ENCODE assay signal across 14 cellular contexts in the genomic region with DNA sequence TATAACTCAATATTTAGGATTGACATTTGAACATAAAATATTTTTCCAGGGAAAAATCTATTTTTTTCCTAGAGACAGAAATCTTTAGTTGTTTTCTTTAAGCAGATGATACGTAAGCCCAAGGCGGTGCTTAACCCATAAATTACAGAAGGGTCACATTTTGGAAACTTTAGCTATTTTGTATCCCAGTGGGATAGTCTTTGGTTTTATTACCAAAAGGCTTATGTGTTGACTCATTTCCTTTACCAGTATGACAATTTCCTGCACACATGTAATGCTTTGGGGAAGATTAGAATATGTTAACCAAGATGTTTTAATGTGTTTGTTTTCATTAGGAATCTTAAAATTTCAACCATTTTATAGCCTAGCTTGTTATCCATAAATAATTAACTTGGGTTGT. TPM values are rescaled to one million over a fixed set of nuclear protein-coding genes. Genes with fewer than 3 reads are reported as not detected.
DNase-seq lines count a peak whose midpoint lies in the region; ATAC-seq, FAIRE-seq and TF ChIP-seq lines count a peak whose summit lies in the region.
"Had no signal": no experiment of that assay in that cellular context is flagged by ENCODE, and none has a peak within 500 bp of the region (broad histone marks: within the 10 kb centered on the region; RNA-seq: fewer than 3 reads in every experiment).

No MANE protein-coding gene starts in this region.

- H3K9me3 ChIP-seq in mesenchymal stem cell (ENCODE audit: control insufficient read depth, low read length): no peaks in the 10 kb centered on the region
- no peaks in the 10 kb centered on the region for H3K9me3 ChIP-seq in right atrium auricular region
- H3K9me3 ChIP-seq: pancreas, upper lobe of left lung had no signal

- H3K4me3 Mint-ChIP-seq in GM23338: no peak overlapping the region
- H3K4me3 Mint-ChIP-seq: endodermal cell had no signal

- no peak for ATAC-seq in GM18907 (IDR thresholded peaks at IDR 0.05; ENCODE audit: unreplicated experiment)
- ATAC-seq in GM23338: no peak
- ATAC-seq: pancreas had no signal

- H2AK5ac ChIP-seq in mesenchymal stem cell (ENCODE audit: low read length, severe bottlenecking): no peak overlapping the region

- TF ChIP-seq CTCF in GM23338 (conservative IDR thresholded peaks at IDR 0.05; ENCODE audit: low read depth in 2 of 2): no peak
- no peak for TF ChIP-seq CTCF in D721Med (IDR thresholded peaks at IDR 0.05; ENCODE audit: insufficient read depth, missing control alignments)
- TF ChIP-seq CTCF in right atrium auricular region (IDR thresholded peaks at IDR 0.05): no peak

- peaks cover 6 to 37% of the 10 kb centered on the region in 2 experiments for H3K36me3 ChIP-seq in mesenchymal stem cell (ENCODE audit: control insufficient read depth in 1 of 2, insufficient read depth in 2 of 2, low read depth in 1 of 2, low read length in 2 of 2)
- no peaks in the 10 kb centered on the region for H3K36me3 ChIP-seq in GM23338 (ENCODE audit: insufficient read depth)
- peaks cover 13% of the 10 kb centered on the region for H3K36me3 ChIP-seq in right atrium auricular region

- H3F3A ChIP-seq in GM23338 (replicated peaks; ENCODE audit: low read depth): no peaks in the 10 kb centered on the region

- H3K27me3 ChIP-seq in mesenchymal stem cell (ENCODE audit: control insufficient read depth in 1 of 2, insufficient read depth in 1 of 2, low read length in 2 of 2) (no peaks in the 10 kb centered on the region), GM23338 (ENCODE audit: insufficient read depth) (no peaks in the 10 kb centered on the region), right atrium auricular region (no peaks in the 10 kb centered on the region)
- H3K27me3 ChIP-seq: pancreas, upper lobe of left lung had no signal

- no peak overlapping the region for H3K27ac Mint-ChIP-seq in GM23338
- H3K27ac Mint-ChIP-seq: endodermal cell had no signal

- H3K4ac ChIP-seq in mesenchymal stem cell (ENCODE audit: low read depth in 1 of 2, low read length in 2 of 2): no peak overlapping the region

- H3K9me2 ChIP-seq in GM23338 (ENCODE audit: insufficient read depth): no peaks in the 10 kb centered on the region

- no peak overlapping the region for H3K23ac ChIP-seq in mesenchymal stem cell (ENCODE audit: low read length in 2 of 2)

- H2AFZ ChIP-seq in mesenchymal stem cell (ENCODE audit: low read depth, low read length): no peak overlapping the region
- H2AFZ ChIP-seq in GM23338: no peak overlapping the region

- H3K4me1 ChIP-seq in mesenchymal stem cell (ENCODE audit: control insufficient read depth, insufficient read depth, low read depth, low read length) (peaks cover 3% of the 10 kb centered on the region), GM23338 (ENCODE audit: insufficient read depth) (no peaks in the 10 kb centered on the region), right atrium auricular region (no peaks in the 10 kb centered on the region)
- H3K4me1 ChIP-seq: pancreas had no signal

- FAIRE-seq in D721Med (lab: Jason Lieb, UNC): no peak

- H4K20me1 ChIP-seq in GM23338 (replicated peaks; ENCODE audit: insufficient read depth): no peaks in the 10 kb centered on the region

- H3K4me3 ChIP-seq in mesenchymal stem cell (ENCODE audit: insufficient read depth in 1 of 2, low read depth in 1 of 2, low read length in 2 of 2): no peak overlapping the region
- H3K4me3 ChIP-seq in GM23338: no peak overlapping the region
- no peak overlapping the region for H3K4me3 ChIP-seq in right atrium auricular region
- H3K4me3 ChIP-seq: pancreas, upper lobe of left lung had no signal

- no peak overlapping the region for H2BK12ac ChIP-seq in mesenchymal stem cell (ENCODE audit: low read length in 2 of 2)

- no peak overlapping the region for H4K8ac ChIP-seq in mesenchymal stem cell (ENCODE audit: low read length)

- peak; percentile 94 for DNase-seq in EH (ENCODE audit: low read depth)
- peak; percentile 86 for DNase-seq in M059J (ENCODE audit: low read depth)
- DNase-seq in brain pericyte (ENCODE audit: low read depth, low spot score): peak; percentile 55
- DNase-seq in mesenchymal stem cell: peak; percentile 78
- DNase-seq in GM23338 (ENCODE audit: low spot score): no peak
- DNase-seq in D721Med (ENCODE audit: insufficient read length, low spot score): no peak
- DNase-seq in right atrium auricular region (ENCODE audit: low spot score): no peak
- DNase-seq: activated effector memory CD4-positive, alpha-beta T cell treated with Interleukin-2 at 50 U/mL for 16 hours; DMS79; endodermal cell; pancreas; upper lobe of left lung had no signal

- no peaks in the 10 kb centered on the region for H3K4me1 Mint-ChIP-seq in GM23338

- peak overlapping the region; percentile 80 for H3K9ac ChIP-seq in mesenchymal stem cell (ENCODE audit: low read length)

- H2BK5ac ChIP-seq in mesenchymal stem cell (ENCODE audit: low read depth, low read length, poor library complexity, severe bottlenecking): no peak overlapping the region

- no peak overlapping the region for H2BK15ac ChIP-seq in mesenchymal stem cell (ENCODE audit: low read depth, poor library complexity, severe bottlenecking)

- WGBS in mesenchymal stem cell: no CpG with 5 or more reads among the region's 2 CpGs

- no peak overlapping the region for H3K18ac ChIP-seq in mesenchymal stem cell (ENCODE audit: low read depth in 1 of 2, low read length in 2 of 2)

- H3K14ac ChIP-seq in mesenchymal stem cell (ENCODE audit: low read length in 2 of 2): no peak overlapping the region

- peaks cover 2% of the 10 kb centered on the region for H3K27me3 Mint-ChIP-seq in GM23338 (ENCODE audit: insufficient read depth, low read depth, poor library complexity)

- H3K4me2 ChIP-seq in mesenchymal stem cell (ENCODE audit: low read length, poor library complexity, severe bottlenecking) (no peak overlapping the region), GM23338 (no peak overlapping the region)

- no peaks in the 10 kb centered on the region for H3K36me3 Mint-ChIP-seq in GM23338 (ENCODE audit: low read depth)

- no peaks in the 10 kb centered on the region for H3K79me2 ChIP-seq in GM23338 (replicated peaks; ENCODE audit: insufficient read depth)

- no peak overlapping the region for H2BK120ac ChIP-seq in mesenchymal stem cell (ENCODE audit: low read depth, low read length)

- H3K79me1 ChIP-seq in mesenchymal stem cell (replicated peaks; ENCODE audit: low read length, poor library complexity, severe bottlenecking): no peaks in the 10 kb centered on the region

- no peak overlapping the region for H4K91ac ChIP-seq in mesenchymal stem cell (ENCODE audit: low read length)

- H3K9me3 Mint-ChIP-seq in GM23338: no peaks in the 10 kb centered on the region
- H3K9me3 Mint-ChIP-seq: endodermal cell had no signal

- H3K27ac ChIP-seq in mesenchymal stem cell (ENCODE audit: low read length, poor library complexity, severe bottlenecking) (peak overlapping the region; percentile 59), GM23338 (ENCODE audit: low read depth) (no peak overlapping the region), right atrium auricular region (no peak overlapping the region)
- H3K27ac ChIP-seq: pancreas, upper lobe of left lung, VCaP had no signal

TF ChIP-seq in GM23338, 12 proteins besides CTCF, POLR2A, EP300 and RAD21:
- no peak for TF ChIP-seq EZH2 (IDR thresholded peaks at IDR 0.05; ENCODE audit: low read depth, unreplicated experiment)
TF ChIP-seq in GM23338: peak in this region for 0.

RNA-seq across cellular contexts. Expression of gene DYNC1I2, which starts 24.8 kb away (rescaled TPM):
- total RNA-seq in M059J (2014; rRNA removed; shearing (Covaris generic)): 98.3 and 148 TPM in 2 replicates
- polyA plus RNA-seq in mesenchymal stem cell (2013, experiment 1 of 2): 226 TPM
- 231 TPM for polyA plus RNA-seq in mesenchymal stem cell (2013, experiment 2 of 2)
- 68.0 and 79.4 TPM in 2 replicates for total RNA-seq in GM23338 (2014; rRNA removed; shearing (Covaris generic))
- polyA plus RNA-seq in GM23338 (2016; fragmentation: Nextera tagmentation; extraction: Ambion mirVana): 102 and 110 TPM in 2 replicates
- total RNA-seq in right atrium auricular region: 10 to 100 TPM; 54.8 to 67.8 TPM

Comparison
In these comparisons a context has a peak if more than half of its experiments do, and no peak if none do; other contexts are left out.
1. DNase-seq: peak in EH (single experiment), M059J (single experiment), brain pericyte (single experiment) and mesenchymal stem cell (single experiment); none in GM23338 (single experiment), D721Med (single experiment) and right atrium auricular region (single experiment).